Comparison of ENCODE assay signal across 27 cellular contexts in genomic region chr3:185759523-185759922, GRCh38.
DNase-seq lines count a peak whose midpoint lies in the region; ATAC-seq and TF ChIP-seq lines count a peak whose summit lies in the region.
"Had no signal": no experiment of that assay in that cellular context is flagged by ENCODE, and none has a peak within 500 bp of the region (broad histone marks: within the 10 kb centered on the region; RNA-seq: fewer than 3 reads in every experiment).

No MANE protein-coding gene starts in this region.

- H3K9ac ChIP-seq in SK-N-SH: no peak overlapping the region

- no peak for DNase-seq in SK-N-SH
- no peak for DNase-seq in foreskin keratinocyte
- no peak for DNase-seq in nephron progenitor cell
- no peak for DNase-seq in transverse colon
- no peak for DNase-seq in LoVo (ENCODE audit: low spot score)
- DNase-seq in CD1c-positive myeloid dendritic cell (ENCODE audit: extremely low spot score): no peak
- DNase-seq: activated CD4-positive, alpha-beta memory T cell treated with anti-CD3 and anti-CD28 coated beads for 36 hours; activated CD4-positive, CD25-positive, alpha-beta regulatory T cell treated with anti-CD3 and anti-CD28 coated beads, Interleukin-2, amount 50 U/mL, for 72 hours; activated CD8-positive, alpha-beta memory T cell treated with anti-CD3 and anti-CD28 coated beads, Interleukin-2, amount 50 U/mL, for 4 hours; activated naive CD4-positive, alpha-beta T cell treated with anti-CD3 and anti-CD28 coated beads, Interleukin-2, amount 10 ng/mL, durations not matched to agents 7 days and 5 days; amniotic stem cell; brain microvascular endothelial cell; GOT3; left lung; mesenchymal stem cell; MG63; naive thymus-derived CD8-positive, alpha-beta T cell; NCI-H524 treated with DMSO at 0.1 percent for 48 hours; nucleus accumbens; OCI-M1; sigmoid colon; stimulated activated naive B cell treated with anti-CD40 and anti-IgM and Interleukin-4, amounts not matched to agents 10 μg/mL and 1 μg/mL and 100 μg/mL, for 72 hours; T-helper 2 cell had no signal

- peaks cover 6% of the 10 kb centered on the region for H3F3A ChIP-seq in SK-N-SH (replicated peaks; ENCODE audit: insufficient read depth)

- POLR2A ChIA-PET in SK-N-SH (lab: Yijun Ruan, JAX): no interaction called here

- H3K79me2 ChIP-seq in SK-N-SH (ENCODE audit: insufficient read depth): peaks cover 100% of the 10 kb centered on the region

- H3K4me1 ChIP-seq in SK-N-SH (ENCODE audit: control insufficient read depth in 1 of 2, insufficient read depth in 2 of 2, low read depth in 1 of 2, low read length in 1 of 2) (peaks cover 0 to 41% of the 10 kb centered on the region in 2 experiments), foreskin keratinocyte (peaks cover 58% of the 10 kb centered on the region), transverse colon (peaks cover 3 to 41% (median 25%) of the 10 kb centered on the region in 4 donors)
- H3K4me1 ChIP-seq: prostate gland had no signal

- TF ChIP-seq EP300 in SK-N-SH (IDR thresholded peaks at IDR 0.05; ENCODE audit: borderline replicate concordance in 1 of 2, low read depth in 1 of 2, low read length in 1 of 2) (no peak), transverse colon (IDR thresholded peaks at IDR 0.05; ENCODE audit: low read depth) (no peak)

- H3K36me3 ChIP-seq in SK-N-SH (replicated peaks in 1 of 2; ENCODE audit: control insufficient read depth in 1 of 2, insufficient read depth in 2 of 2, low read length in 1 of 2): no peaks in the 10 kb centered on the region
- H3K36me3 ChIP-seq in transverse colon: no peaks in the 10 kb centered on the region
- H3K36me3 ChIP-seq: left lung, prostate gland, sigmoid colon had no signal

- H3K4me3 ChIP-seq in SK-N-SH (ENCODE audit: low read depth in 2 of 2, low read length in 1 of 2) (no peak overlapping the region), transverse colon (no peak overlapping the region)
- H3K4me3 ChIP-seq: left lung, MG63, prostate gland had no signal

- H3K27me3 Mint-ChIP-seq in nephron progenitor cell (ENCODE audit: low read depth, poor library complexity): no peaks in the 10 kb centered on the region

- no peak overlapping the region for H3K4me3 Mint-ChIP-seq in nephron progenitor cell
- H3K4me3 Mint-ChIP-seq: activated CD4-positive, alpha-beta memory T cell treated with anti-CD3 and anti-CD28 coated beads for 36 hours; activated naive CD4-positive, alpha-beta T cell treated with anti-CD3 and anti-CD28 coated beads, Interleukin-2, amount 10 ng/mL, durations not matched to agents 7 days and 5 days; naive thymus-derived CD8-positive, alpha-beta T cell; stimulated activated naive B cell treated with anti-CD40 and anti-IgM and Interleukin-4, amounts not matched to agents 10 μg/mL and 1 μg/mL and 100 μg/mL, for 72 hours had no signal

- peaks cover 56% of the 10 kb centered on the region for H3K4me1 Mint-ChIP-seq in nephron progenitor cell

- intact Hi-C loops in transverse colon (cut with DNase I; ENCODE audit: low total_unique reads): no loop called here

- H3K36me3 Mint-ChIP-seq in nephron progenitor cell (ENCODE audit: low read depth): peaks cover 42% of the 10 kb centered on the region

- no peak for TF ChIP-seq RAD21 in SK-N-SH (IDR thresholded peaks at IDR 0.05; ENCODE audit: low read length)

- H2AFZ ChIP-seq in SK-N-SH (ENCODE audit: low read depth): no peak overlapping the region

- TF ChIP-seq CTCF in SK-N-SH (IDR thresholded peaks at IDR 0.05): no peak
- TF ChIP-seq CTCF in foreskin keratinocyte (conservative IDR thresholded peaks at IDR 0.05): no peak
- no peak for TF ChIP-seq CTCF in nephron progenitor cell (IDR thresholded peaks at IDR 0.05)
- no peak for TF ChIP-seq CTCF in transverse colon (IDR thresholded peaks at IDR 0.05)

- no peaks in the 10 kb centered on the region for H3K9me3 ChIP-seq in SK-N-SH
- H3K9me3 ChIP-seq in transverse colon: no peaks in the 10 kb centered on the region
- H3K9me3 ChIP-seq: MG63, prostate gland, sigmoid colon had no signal

- 67% methylated on average over 6 of the region's 6 CpGs for WGBS in SK-N-SH (ENCODE audit: low lambda C conversion rate)
- 83 to 88% methylated on average over 4 to 6 of the region's 6 CpGs for WGBS in transverse colon (ENCODE audit: low coverage in 1 of 2), 2 donors

- TF ChIP-seq POLR2A in transverse colon (IDR thresholded peaks at IDR 0.05): no peak

- ATAC-seq in SK-N-SH treated with all-trans-retinoic acid at 6 μM for 48 hours (no peak), foreskin keratinocyte (no peak), GM19328 (IDR thresholded peaks at IDR 0.05; ENCODE audit: unreplicated experiment) (no peak)
- ATAC-seq: left lung; naive thymus-derived CD8-positive, alpha-beta T cell; stimulated activated naive B cell treated with anti-CD40 and anti-IgM and Interleukin-4, amounts not matched to agents 10 μg/mL and 1 μg/mL and 100 μg/mL, for 72 hours had no signal

- H3K9me3 Mint-ChIP-seq in nephron progenitor cell: peaks cover 27% of the 10 kb centered on the region

- H3K27me3 ChIP-seq in SK-N-SH (ENCODE audit: insufficient read depth): no peaks in the 10 kb centered on the region
- no peaks in the 10 kb centered on the region for H3K27me3 ChIP-seq in foreskin keratinocyte
- no peaks in the 10 kb centered on the region for H3K27me3 ChIP-seq in transverse colon
- H3K27me3 ChIP-seq: brain microvascular endothelial cell, left lung, MG63, sigmoid colon had no signal

- 0 out of 2 replicates have a peak overlapping the region, but pooled peaks have one; percentile 2 for H3K4me2 ChIP-seq in SK-N-SH

- H3K27ac Mint-ChIP-seq in nephron progenitor cell: peak overlapping the region; percentile 36
- H3K27ac Mint-ChIP-seq: activated CD4-positive, alpha-beta memory T cell treated with anti-CD3 and anti-CD28 coated beads for 36 hours; activated naive CD4-positive, alpha-beta T cell treated with anti-CD3 and anti-CD28 coated beads, Interleukin-2, amount 10 ng/mL, durations not matched to agents 7 days and 5 days; naive thymus-derived CD8-positive, alpha-beta T cell; stimulated activated naive B cell treated with anti-CD40 and anti-IgM and Interleukin-4, amounts not matched to agents 10 μg/mL and 1 μg/mL and 100 μg/mL, for 72 hours had no signal

- peak overlapping the region in 1 of 2 experiments; percentile 0; a peak in 1 of 4 replicates for H3K27ac ChIP-seq in SK-N-SH (ENCODE audit: low read depth in 2 of 2, low read length in 1 of 2)
- peak overlapping the region; percentile 23 for H3K27ac ChIP-seq in foreskin keratinocyte
- H3K27ac ChIP-seq in transverse colon: peak overlapping the region; percentile 64 to 84 (median 70)
- H3K27ac ChIP-seq: brain microvascular endothelial cell, C4-2B, left lung, prostate gland, sigmoid colon had no signal

- in situ Hi-C loops in transverse colon (cut with MboI; ENCODE audit: low pct_ligation_motif_present in 1 of 4, low pct_unique_long_range_greater_than_20kb in 1 of 4, low sequenced_read_pairs in 3 of 4): no loop called here

- H4K20me1 ChIP-seq in SK-N-SH (ENCODE audit: insufficient read depth): peaks cover 79% of the 10 kb centered on the region

- CTCF ChIA-PET in SK-N-SH (lab: Yijun Ruan, JAX): interaction anchor here (4.8 to 13.1 kb wide), 2 partner anchors 9 to 98 kb away, joined by 26 to 194 read pairs; no protein-coding TSS in a partner anchor

- H3K9me2 ChIP-seq in SK-N-SH: no peaks in the 10 kb centered on the region

TF ChIP-seq in SK-N-SH, 30 proteins besides CTCF, POLR2A, EP300 and RAD21:
- no peak for TF ChIP-seq FOSL2 (IDR thresholded peaks at IDR 0.05; ENCODE audit: borderline replicate concordance, low read depth)

TF ChIP-seq in SK-N-SH treated with all-trans-retinoic acid at 6 μM for 48 hours, 23 proteins besides CTCF, POLR2A, EP300 and RAD21 (continues in another document):
- no peak for TF ChIP-seq ARNTL (CRISPR knock-in tag; IDR thresholded peaks at IDR 0.05; ENCODE audit: borderline replicate concordance, low read depth)
- no peak for TF ChIP-seq ZNF70 (CRISPR knock-in tag; IDR thresholded peaks at IDR 0.05)
- no peak for TF ChIP-seq BACH2 (CRISPR knock-in tag; IDR thresholded peaks at IDR 0.05; ENCODE audit: borderline replicate concordance)
- TF ChIP-seq SNAI2 (CRISPR knock-in tag; IDR thresholded peaks at IDR 0.05): no peak
- no peak for TF ChIP-seq PATZ1 (CRISPR knock-in tag; IDR thresholded peaks at IDR 0.05; ENCODE audit: borderline replicate concordance)
- TF ChIP-seq GLIS3 (CRISPR knock-in tag; IDR thresholded peaks at IDR 0.05): no peak
- TF ChIP-seq ISL1 (CRISPR knock-in tag; IDR thresholded peaks at IDR 0.05): no peak
- no peak for TF ChIP-seq ZFP30 (CRISPR knock-in tag; IDR thresholded peaks at IDR 0.05)
- TF ChIP-seq ZNF8 (CRISPR knock-in tag; IDR thresholded peaks at IDR 0.05): no peak
- no peak for TF ChIP-seq ESRRG (CRISPR knock-in tag; IDR thresholded peaks at IDR 0.05)
- TF ChIP-seq ZC3H10 (CRISPR knock-in tag; IDR thresholded peaks at IDR 0.05): no peak
- no peak for TF ChIP-seq CREB5 (CRISPR knock-in tag; IDR thresholded peaks at IDR 0.05; ENCODE audit: low read depth)
- TF ChIP-seq ZFP3 (CRISPR knock-in tag; IDR thresholded peaks at IDR 0.05): no peak
- no peak for TF ChIP-seq TCF4 (CRISPR knock-in tag; IDR thresholded peaks at IDR 0.05; ENCODE audit: borderline replicate concordance)
- no peak for TF ChIP-seq RARB (CRISPR knock-in tag; IDR thresholded peaks at IDR 0.05)
